Comparison of ENCODE assay signal across 29 cellular contexts in genomic region chr15:50265620-50266019, GRCh38. TPM values are rescaled to one million over a fixed set of nuclear protein-coding genes. Genes with fewer than 3 reads are reported as not detected.
A peak's percentile ranks its signal among the peaks of the same experiment; 100 is the strongest.
DNase-seq lines count a peak whose midpoint lies in the region; ATAC-seq, FAIRE-seq and TF ChIP-seq lines count a peak whose summit lies in the region.
"Had no signal": no experiment of that assay in that cellular context is flagged by ENCODE, and none has a peak within 500 bp of the region (broad histone marks: within the 10 kb centered on the region; RNA-seq: fewer than 3 reads in every experiment).

HDC (minus strand) TSS chr15:50265726; CDS start chr15:50265623, 103 bp downstream.

- H3K56ac ChIP-seq in H1 (replicated peaks; ENCODE audit: insufficient read length, low read depth, low read length) = no peak within 1 kb of the TSS

- no peak within 1 kb of the TSS; the same call in 1 of the 2 replicates for H4K8ac ChIP-seq in H1 (ENCODE audit: extremely low read depth, insufficient read depth, low read length)

- no peak within 1 kb of the TSS for H3K9ac ChIP-seq in H1 (replicated peaks in 1 of 4; ENCODE audit: extremely low read depth in 1 of 4, low read depth in 3 of 4, low read length in 3 of 4)

- H3K79me1 ChIP-seq in H1 (ENCODE audit: low read depth, low read length) = no peaks in the 10 kb centered on the region

- H2BK5ac ChIP-seq in H1 (ENCODE audit: low read depth, low read length) = no peak within 1 kb of the TSS

- CTCF ChIA-PET in H1 (lab: Charles Lee; ENCODE audit: partially characterized antibody) = interaction anchor here (0.6 to 1.2 kb wide), 2 partner anchors 118 to 578 kb away, joined by 3 read pairs; no protein-coding TSS in a partner anchor

- no peak for DNase-seq in activated naive CD8-positive, alpha-beta T cell treated with anti-CD3 and anti-CD28 coated beads, Interleukin-2, amount 50 U/mL, for 24 hours
- DNase-seq in NCI-H187 (lab: John Stamatoyannopoulos, UW) (peak; percentile 2 to 8), H1 (ENCODE audit: low read depth in 1 of 2, low spot score in 2 of 2) (no peak), head of caudate nucleus (no peak), right atrium auricular region (ENCODE audit: low spot score) (no peak), NOMO-1 treated with DMSO at 0.1 percent for 48 hours (lab: John Stamatoyannopoulos, UW; ENCODE audit: unreplicated experiment) (no peak)
- DNase-seq: activated CD4-positive, CD25-positive, alpha-beta regulatory T cell treated with anti-CD3 and anti-CD28 coated beads, Interleukin-2, amount 50 U/mL, for 72 hours; activated naive CD4-positive, alpha-beta T cell treated with anti-CD3 and anti-CD28 coated beads, Interleukin-2, amount 50 U/mL, for 16 hours; activated T-cell treated with anti-CD3 and anti-CD28 coated beads, Interleukin-2, amount 50 U/mL, for 4 hours; cerebellar nuclear complex; DMS 273 treated with DMSO at 0.1 percent for 48 hours; erythroblast; foreskin keratinocyte; GDM1; hypothalamus; kidney; NCI-H1930; NCI-H524; spleen; stimulated activated CD4-positive, alpha-beta T cell treated with anti-CD3 and anti-CD28 coated beads, Interleukin-4, amount 100 ng/mL, for 1 hour; stimulated activated naive CD4-positive, alpha-beta T cell treated with Interleukin-2 at 50 U/mL for 16 hours; T1000; thyroid gland had no signal

- no peak within 1 kb of the TSS for H2AK5ac ChIP-seq in H1 (ENCODE audit: low read depth, low read length)

- no peak within 1 kb of the TSS for H2BK12ac ChIP-seq in H1 (ENCODE audit: low read depth, low read length)

- peak within 1 kb of the TSS; percentile 55; the same call in 1 of the 2 replicates for H2AFZ ChIP-seq in H1 (ENCODE audit: low read length)

- no peak within 1 kb of the TSS for H3K4me3 Mint-ChIP-seq in activated naive CD8-positive, alpha-beta T cell
- H3K4me3 Mint-ChIP-seq in activated naive CD8-positive, alpha-beta T cell treated with anti-CD3 and anti-CD28 coated beads, Interleukin-2, amount 50 U/mL, for 24 hours = no peak within 1 kb of the TSS
- H3K4me3 Mint-ChIP-seq: activated T-cell treated with anti-CD3 and anti-CD28 coated beads, Interleukin-2, amount 50 U/mL, for 4 hours had no signal

- H3K4ac ChIP-seq in H1 (replicated peaks; ENCODE audit: insufficient read length, low read depth, low read length) = no peak within 1 kb of the TSS

- H3K4me3 ChIP-seq in H1 (ENCODE audit: extremely low read depth in 1 of 4, insufficient read depth in 2 of 4, low read depth in 3 of 4, low read length in 4 of 4) (no peak within 1 kb of the TSS), neutrophil (ENCODE audit: low read depth in 1 of 2, low read length in 1 of 2) (no peak within 1 kb of the TSS), right atrium auricular region (no peak within 1 kb of the TSS)
- H3K4me3 ChIP-seq: lung, spleen, thyroid gland had no signal

- H3K4me1 ChIP-seq in H1 (replicated peaks in 1 of 4; ENCODE audit: control insufficient read depth in 3 of 4, insufficient read depth in 4 of 4, low read length in 3 of 4) (peaks cover 0 to 4% (median 1%) of the 10 kb centered on the region in 4 experiments; a peak in 3 of 7 replicates), neutrophil (ENCODE audit: control insufficient read depth in 1 of 2, insufficient read depth in 1 of 2, low read depth in 1 of 2, low read length in 1 of 2) (peaks cover 30 to 36% of the 10 kb centered on the region in 2 experiments), right atrium auricular region (no peaks in the 10 kb centered on the region)
- H3K4me1 ChIP-seq: foreskin keratinocyte, thyroid gland had no signal

- H2BK15ac ChIP-seq in H1 (ENCODE audit: low read length) = no peak within 1 kb of the TSS

- no peaks in the 10 kb centered on the region for H3K27me3 Mint-ChIP-seq in activated naive CD8-positive, alpha-beta T cell
- peaks cover 4% of the 10 kb centered on the region for H3K27me3 Mint-ChIP-seq in activated naive CD8-positive, alpha-beta T cell treated with anti-CD3 and anti-CD28 coated beads, Interleukin-2, amount 50 U/mL, for 24 hours

- H3K27me3 ChIP-seq in H1 (replicated peaks in 1 of 4; ENCODE audit: control insufficient read depth in 3 of 4, extremely low read depth in 1 of 4, insufficient read depth in 3 of 4, low read length in 3 of 4) (no peaks in the 10 kb centered on the region), neutrophil (no peaks in the 10 kb centered on the region), right atrium auricular region (no peaks in the 10 kb centered on the region)
- H3K27me3 ChIP-seq: thyroid gland had no signal

- H3K4me1 Mint-ChIP-seq in activated naive CD8-positive, alpha-beta T cell (ENCODE audit: low read depth) = peaks cover 27% of the 10 kb centered on the region
- H3K4me1 Mint-ChIP-seq in activated naive CD8-positive, alpha-beta T cell treated with anti-CD3 and anti-CD28 coated beads, Interleukin-2, amount 50 U/mL, for 24 hours = peaks cover 42% of the 10 kb centered on the region

- TF ChIP-seq CTCF in H1 (IDR thresholded peaks at IDR 0.05; ENCODE audit: control extremely low read depth in 1 of 3, insufficient read depth in 1 of 3, low read depth in 1 of 3, low read length in 3 of 3) (no peak), neutrophil (IDR thresholded peaks at IDR 0.05) (no peak), right atrium auricular region (IDR thresholded peaks at IDR 0.05) (no peak)

- no peak within 1 kb of the TSS for H4K5ac ChIP-seq in H1 (ENCODE audit: insufficient read length, low read depth, low read length)

- H2BK120ac ChIP-seq in H1 (replicated peaks; ENCODE audit: low read depth, low read length) = no peak within 1 kb of the TSS

- 0 out of 4 replicates have a peak within 1 kb of the TSS, but pooled peaks of 1 of the 2 experiments have one; percentile 44 for H3K4me2 ChIP-seq in H1 (ENCODE audit: insufficient read depth in 1 of 2, low read depth in 2 of 2, low read length in 2 of 2)

- no peaks in the 10 kb centered on the region for H3K9me3 Mint-ChIP-seq in activated naive CD8-positive, alpha-beta T cell (ENCODE audit: low read depth)
- no peaks in the 10 kb centered on the region for H3K9me3 Mint-ChIP-seq in activated naive CD8-positive, alpha-beta T cell treated with anti-CD3 and anti-CD28 coated beads, Interleukin-2, amount 50 U/mL, for 24 hours
- H3K9me3 Mint-ChIP-seq: activated T-cell treated with anti-CD3 and anti-CD28 coated beads, Interleukin-2, amount 50 U/mL, for 4 hours had no signal

- no peak within 1 kb of the TSS for H4K91ac ChIP-seq in H1 (replicated peaks; ENCODE audit: insufficient read length, low read length)

- TF ChIP-seq POLR2A in H1 (IDR thresholded peaks at IDR 0.05; ENCODE audit: control extremely low read depth in 1 of 2, low read depth in 2 of 2, low read length in 2 of 2) = no peak

- peaks cover 4% of the 10 kb centered on the region for H3K36me3 Mint-ChIP-seq in activated naive CD8-positive, alpha-beta T cell
- peaks cover 1% of the 10 kb centered on the region for H3K36me3 Mint-ChIP-seq in activated naive CD8-positive, alpha-beta T cell treated with anti-CD3 and anti-CD28 coated beads, Interleukin-2, amount 50 U/mL, for 24 hours (ENCODE audit: low read depth)

- H3K27ac ChIP-seq in H1 (ENCODE audit: low read depth, low read length) = no peak within 1 kb of the TSS
- peak within 1 kb of the TSS; percentile 15 for H3K27ac ChIP-seq in neutrophil
- no peak within 1 kb of the TSS for H3K27ac ChIP-seq in right atrium auricular region
- H3K27ac ChIP-seq: foreskin keratinocyte, spleen, thyroid gland had no signal

- TF ChIP-seq RAD21 in H1 (IDR thresholded peaks at IDR 0.05 in 1 of 2, conservative IDR thresholded peaks at IDR 0.05 in 1 of 2; ENCODE audit: low read depth in 2 of 2, low read length in 2 of 2) = no peak

- intact Hi-C loops in head of caudate nucleus (cut with DNase I) = no loop called here

- no peaks in the 10 kb centered on the region for H3K79me2 ChIP-seq in H1 (ENCODE audit: control insufficient read depth in 1 of 2, insufficient read depth in 2 of 2, low read length in 2 of 2)

- H4K20me1 ChIP-seq in H1 (replicated peaks in 1 of 2; ENCODE audit: control insufficient read depth in 1 of 2, insufficient read depth in 2 of 2, low read length in 2 of 2) = no peaks in the 10 kb centered on the region

- H3K9me3 ChIP-seq in H1 (ENCODE audit: insufficient read depth in 2 of 2, low read depth in 1 of 2, low read length in 1 of 2) (no peaks in the 10 kb centered on the region), neutrophil (no peaks in the 10 kb centered on the region), right atrium auricular region (no peaks in the 10 kb centered on the region)
- H3K9me3 ChIP-seq: thyroid gland had no signal

- H2BK20ac ChIP-seq in H1 (ENCODE audit: low read length) = no peak within 1 kb of the TSS

- H3K23me2 ChIP-seq in H1 (ENCODE audit: low read depth, low read length) = no peaks in the 10 kb centered on the region

- no peak for ATAC-seq in activated naive CD8-positive, alpha-beta T cell treated with anti-CD3 and anti-CD28 coated beads, Interleukin-2, amount 50 U/mL, for 24 hours
- ATAC-seq: activated T-cell treated with anti-CD3 and anti-CD28 coated beads, Interleukin-2, amount 50 U/mL, for 4 hours; foreskin keratinocyte had no signal

- no peak within 1 kb of the TSS for H3K14ac ChIP-seq in H1 (ENCODE audit: insufficient read length)

- POLR2A ChIA-PET in H1 (lab: Charles Lee; ENCODE audit: partially characterized antibody) = no interaction called here

- H3K27ac Mint-ChIP-seq in activated naive CD8-positive, alpha-beta T cell = peak within 1 kb of the TSS; percentile 24
- no peak within 1 kb of the TSS for H3K27ac Mint-ChIP-seq in activated naive CD8-positive, alpha-beta T cell treated with anti-CD3 and anti-CD28 coated beads, Interleukin-2, amount 50 U/mL, for 24 hours

- no peaks in the 10 kb centered on the region for H3K36me3 ChIP-seq in H1 (ENCODE audit: control insufficient read depth in 2 of 4, insufficient read depth in 4 of 4, low read length in 3 of 4)
- H3K36me3 ChIP-seq in neutrophil = no peaks in the 10 kb centered on the region
- no peaks in the 10 kb centered on the region for H3K36me3 ChIP-seq in right atrium auricular region
- H3K36me3 ChIP-seq: spleen, thyroid gland had no signal

- no peak within 1 kb of the TSS for H3K23ac ChIP-seq in H1 (ENCODE audit: insufficient read length)

- TF ChIP-seq EP300 in H1 (IDR thresholded peaks at IDR 0.05; ENCODE audit: borderline replicate concordance in 1 of 2, low read depth in 2 of 2, low read length in 2 of 2) = no peak

- FAIRE-seq in H1 (lab: Jason Lieb, UNC) = no peak
- FAIRE-seq: GM18507, kidney had no signal

- no peak within 1 kb of the TSS; the same call in none of the 2 replicates for H3K18ac ChIP-seq in H1 (ENCODE audit: extremely low read depth, low read length)

- WGBS in H1 (ENCODE audit: extremely low coverage in 1 of 2, insufficient coverage in 1 of 2, insufficient read length in 1 of 2, insufficient replicate concordance in 2 of 2, low coverage in 1 of 2, low lambda C conversion rate in 2 of 2, missing lambda C conversion rate in 1 of 2), 2 experiments = 62% methylated on average over 9 of the region's 9 CpGs; no CpG with 5 or more reads in 1 of the 2 experiments

RNA-seq across cellular contexts. Expression of gene HDC, which starts in this region (rescaled TPM):
- 0.22 TPM in 1 of 2 replicates, not detected in the other for total RNA-seq in H1 (2021; fragmentation: NEBNext Ultra II Directional; extraction: Animal tissue kit (Norgen Biotek cat#: 25700))
- 0.20 and 0.57 TPM in 2 replicates for polyA plus RNA-seq in H1 (2011; rRNA removed)
- 0.31 TPM for polyA plus RNA-seq in H1 (2011; cell fraction: cytosol; rRNA removed)
- polyA plus RNA-seq in H1 (2011; cell fraction: nucleus; rRNA removed) = 0.96 TPM
- polyA plus RNA-seq in H1 (2012, experiment 1 of 2) = 0.22 to 0.48 TPM (median 0.36 TPM) in 3 of 4 replicates, not detected in the other
- 0.55 TPM for polyA plus RNA-seq in H1 (2012, experiment 2 of 2)
- 0.16 TPM for polyA plus RNA-seq in H1 (2013, experiment 1 of 2)
- polyA plus RNA-seq in H1 (2013, experiment 2 of 2) = 0.18 TPM
- not detected in 2 replicates for polyA minus RNA-seq in H1 (2011; rRNA and poly(A)+ RNA removed)
- polyA minus RNA-seq in H1 (2011; cell fraction: cytosol; rRNA and poly(A)+ RNA removed) = not detected
- 0.50 TPM for polyA minus RNA-seq in H1 (2011; cell fraction: nucleus; rRNA and poly(A)+ RNA removed)
- total RNA-seq in right atrium auricular region = not detected
- total RNA-seq: foreskin keratinocyte, H4, osteoblast had no signal
- polyA plus RNA-seq: foreskin keratinocyte had no signal

Comparison
In these comparisons a context has a peak if more than half of its experiments do, and no peak if none do; other contexts are left out.
1. DNase-seq: peak in NCI-H187 (2 of 2); none in activated naive CD8-positive, alpha-beta T cell treated with anti-CD3 and anti-CD28 coated beads, Interleukin-2, amount 50 U/mL, for 24 hours (single experiment), H1 (0 of 2), head of caudate nucleus (0 of 42), right atrium auricular region (single experiment) and NOMO-1 treated with DMSO at 0.1 percent for 48 hours (single experiment).